9 cellular contexts compared by ENCODE assay signal in the genomic region with DNA sequence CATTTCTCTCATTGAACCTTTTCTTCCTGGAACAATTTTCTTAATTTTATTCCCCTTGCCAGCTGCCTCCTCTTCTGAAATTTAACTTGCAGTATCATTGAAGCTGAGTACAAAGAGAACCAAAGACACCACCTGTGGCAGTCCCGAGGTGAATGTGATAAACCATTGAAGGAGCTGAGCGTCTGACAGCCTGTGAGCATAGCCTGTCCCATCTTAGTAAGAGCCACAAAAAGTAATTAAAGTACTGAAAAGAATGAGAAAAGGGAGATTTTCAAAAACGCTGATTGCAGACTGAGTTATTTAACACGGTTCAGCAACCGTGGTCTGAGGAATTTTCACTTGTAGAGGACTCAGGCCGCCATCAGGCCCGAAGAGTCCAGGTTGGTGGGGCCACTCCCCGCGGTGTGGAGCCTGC. TPM values are rescaled to one million over a fixed set of nuclear protein-coding genes. Genes with fewer than 3 reads are reported as not detected.
DNase-seq lines count a peak whose midpoint lies in the region; ATAC-seq, FAIRE-seq and TF ChIP-seq lines count a peak whose summit lies in the region.
"Had no signal": no experiment of that assay in that cellular context is flagged by ENCODE, and none has a peak within 500 bp of the region (broad histone marks: within the 10 kb centered on the region; RNA-seq: fewer than 3 reads in every experiment).

No MANE protein-coding gene starts in this region.

- no peaks in the 10 kb centered on the region for H3K36me3 ChIP-seq in kidney (ENCODE audit: control insufficient read depth in 1 of 2, insufficient read depth in 2 of 2, low read length in 2 of 2)

- H3K4me1 Mint-ChIP-seq in activated T-cell treated with anti-CD3 and anti-CD28 coated beads, Interleukin-2, amount 50 U/mL, for 72 hours (ENCODE audit: low read depth), result peaks cover 54% of the 10 kb centered on the region
- peaks cover 30% of the 10 kb centered on the region for H3K4me1 Mint-ChIP-seq in activated T-helper 1 cell treated with anti-CD3 and anti-CD28 coated beads, Interleukin-12 subunit alpha, Interleukin-12 subunit beta, Interleukin-2, Interleukin-4 antibody, amounts not matched to agents 30 ng/mL and 10 ng/mL and 1 ng/mL, durations not matched to agents 14 hours and 24 hours and 36 hours (ENCODE audit: low read depth)

- peak overlapping the region in 1 of 2 donors; percentile 93 for H3K9ac ChIP-seq in kidney (ENCODE audit: low read length in 2 of 2)

- TF ChIP-seq CTCF in kidney (IDR thresholded peaks at IDR 0.05; ENCODE audit: borderline replicate concordance, extremely low read depth, insufficient read depth), result no peak

- no peaks in the 10 kb centered on the region for H3K9me3 ChIP-seq in kidney (ENCODE audit: control insufficient read depth in 1 of 2, low read length in 2 of 2)
- H3K9me3 ChIP-seq: tibial artery had no signal

- H3K27ac ChIP-seq in kidney (ENCODE audit: low read depth in 2 of 2, low read length in 2 of 2), result peak overlapping the region; percentile 95
- H3K27ac ChIP-seq in temporal lobe (ENCODE audit: low read depth, low read length), result peak overlapping the region; percentile 76

- H3K4me1 ChIP-seq in kidney (ENCODE audit: control insufficient read depth in 1 of 2, insufficient read depth in 1 of 2, low read depth in 1 of 2, low read length in 2 of 2), result peaks cover 16 to 19% of the 10 kb centered on the region in 2 donors

- H3K4me3 ChIP-seq in kidney (ENCODE audit: low read length in 2 of 2), result peak overlapping the region in 1 of 2 donors; percentile 92

- FAIRE-seq in kidney (lab: Jason Lieb, UNC), result no peak

- ATAC-seq in activated T-cell treated with anti-CD3 and anti-CD28 coated beads, Interleukin-2, amount 50 U/mL, for 72 hours (replicated peaks in 1 of 2), result no peak
- ATAC-seq in GM21737 (IDR thresholded peaks at IDR 0.05; ENCODE audit: unreplicated experiment), result no peak

- no peak for DNase-seq in activated T-cell treated with anti-CD3 and anti-CD28 coated beads, Interleukin-2, amount 50 U/mL, for 72 hours
- no peak for DNase-seq in activated T-cell treated with anti-CD3 and anti-CD28 coated beads, Interleukin-2, amount 50 U/mL, for 1 hour
- no peak for DNase-seq in activated T-helper 1 cell treated with anti-CD3 and anti-CD28 coated beads, Interleukin-12 subunit alpha, Interleukin-12 subunit beta, Interleukin-2, Interleukin-4 antibody, amounts not matched to agents 30 ng/mL and 10 ng/mL and 1 ng/mL, durations not matched to agents 14 hours and 24 hours and 36 hours (ENCODE audit: low spot score)
- no peak for DNase-seq in kidney
- DNase-seq in HuH-7.5 (ENCODE audit: low spot score), result no peak
- no peak for DNase-seq in NCI-H1092 treated with DMSO at 0.1 percent for 48 hours (lab: John Stamatoyannopoulos, UW)

- H3K4me3 Mint-ChIP-seq in activated T-cell treated with anti-CD3 and anti-CD28 coated beads, Interleukin-2, amount 50 U/mL, for 72 hours, result peak overlapping the region; percentile 90 to 96
- H3K4me3 Mint-ChIP-seq in activated T-helper 1 cell treated with anti-CD3 and anti-CD28 coated beads, Interleukin-12 subunit alpha, Interleukin-12 subunit beta, Interleukin-2, Interleukin-4 antibody, amounts not matched to agents 30 ng/mL and 10 ng/mL and 1 ng/mL, durations not matched to agents 14 hours and 24 hours and 36 hours, result peak overlapping the region; percentile 93

- H3K27ac Mint-ChIP-seq in activated T-cell treated with anti-CD3 and anti-CD28 coated beads, Interleukin-2, amount 50 U/mL, for 72 hours, result peak overlapping the region; percentile 83
- peak overlapping the region; percentile 90 for H3K27ac Mint-ChIP-seq in activated T-helper 1 cell treated with anti-CD3 and anti-CD28 coated beads, Interleukin-12 subunit alpha, Interleukin-12 subunit beta, Interleukin-2, Interleukin-4 antibody, amounts not matched to agents 30 ng/mL and 10 ng/mL and 1 ng/mL, durations not matched to agents 14 hours and 24 hours and 36 hours

- peaks cover 0 to 3% of the 10 kb centered on the region in 2 donors for H3K9me3 Mint-ChIP-seq in activated T-cell treated with anti-CD3 and anti-CD28 coated beads, Interleukin-2, amount 50 U/mL, for 72 hours
- H3K9me3 Mint-ChIP-seq in activated T-helper 1 cell treated with anti-CD3 and anti-CD28 coated beads, Interleukin-12 subunit alpha, Interleukin-12 subunit beta, Interleukin-2, Interleukin-4 antibody, amounts not matched to agents 30 ng/mL and 10 ng/mL and 1 ng/mL, durations not matched to agents 14 hours and 24 hours and 36 hours, result no peaks in the 10 kb centered on the region

- intact Hi-C loops in activated T-helper 1 cell treated with anti-CD3 and anti-CD28 coated beads, Interleukin-12 subunit alpha, Interleukin-12 subunit beta, Interleukin-2, Interleukin-4 antibody, amounts not matched to agents 30 ng/mL and 10 ng/mL and 1 ng/mL, durations not matched to agents 14 hours and 24 hours and 36 hours (cut with micrococcal nuclease), result loop anchor here (1.0 to 5.0 kb wide), 6 partner anchors 11 to 729 kb away; a partner anchor contains a TSS
- intact Hi-C loops in kidney (cut with DNase I), result no loop called here

- H3K36me3 Mint-ChIP-seq in activated T-cell treated with anti-CD3 and anti-CD28 coated beads, Interleukin-2, amount 50 U/mL, for 72 hours (ENCODE audit: insufficient read depth in 2 of 2), result no peaks in the 10 kb centered on the region
- no peaks in the 10 kb centered on the region for H3K36me3 Mint-ChIP-seq in activated T-helper 1 cell treated with anti-CD3 and anti-CD28 coated beads, Interleukin-12 subunit alpha, Interleukin-12 subunit beta, Interleukin-2, Interleukin-4 antibody, amounts not matched to agents 30 ng/mL and 10 ng/mL and 1 ng/mL, durations not matched to agents 14 hours and 24 hours and 36 hours (ENCODE audit: low read depth)

- H3K27me3 Mint-ChIP-seq in activated T-cell treated with anti-CD3 and anti-CD28 coated beads, Interleukin-2, amount 50 U/mL, for 72 hours (ENCODE audit: low read depth), result no peaks in the 10 kb centered on the region
- peaks cover 10% of the 10 kb centered on the region for H3K27me3 Mint-ChIP-seq in activated T-helper 1 cell treated with anti-CD3 and anti-CD28 coated beads, Interleukin-12 subunit alpha, Interleukin-12 subunit beta, Interleukin-2, Interleukin-4 antibody, amounts not matched to agents 30 ng/mL and 10 ng/mL and 1 ng/mL, durations not matched to agents 14 hours and 24 hours and 36 hours (ENCODE audit: insufficient read depth)

RNA-seq across cellular contexts. Expression of a gene that starts 27.2 kb away (rescaled TPM):
- total RNA-seq in activated T-cell treated with anti-CD3 and anti-CD28 coated beads, Interleukin-2, amount 50 U/mL, for 72 hours, result 1 to 10 TPM in 1 of 2 donors, under 1 TPM in 1; 0.44 to 1.8 TPM
- 0.78 and 0.83 TPM in 2 replicates for total RNA-seq in activated T-helper 1 cell treated with anti-CD3 and anti-CD28 coated beads, Interleukin-12 subunit alpha, Interleukin-12 subunit beta, Interleukin-2, Interleukin-4 antibody, amounts not matched to agents 30 ng/mL and 10 ng/mL and 1 ng/mL, durations not matched to agents 14 hours and 24 hours and 36 hours
- total RNA-seq in kidney (0.31 TPM), temporal lobe (2.5 TPM)
- not detected for polyA plus RNA-seq in kidney (ENCODE audit: insufficient read depth, low read depth, low replicate concordance)

RNA-seq across cellular contexts. Expression of a gene that starts 40.0 kb away (rescaled TPM):
- total RNA-seq in activated T-cell treated with anti-CD3 and anti-CD28 coated beads, Interleukin-2, amount 50 U/mL, for 72 hours, result 10 to 100 TPM; 17.4 to 21.8 TPM
- 3.8 and 5.1 TPM in 2 replicates for total RNA-seq in activated T-helper 1 cell treated with anti-CD3 and anti-CD28 coated beads, Interleukin-12 subunit alpha, Interleukin-12 subunit beta, Interleukin-2, Interleukin-4 antibody, amounts not matched to agents 30 ng/mL and 10 ng/mL and 1 ng/mL, durations not matched to agents 14 hours and 24 hours and 36 hours
- total RNA-seq in kidney, result 130 TPM
- polyA plus RNA-seq in kidney (ENCODE audit: insufficient read depth, low read depth, low replicate concordance), result 72.4 TPM
- 35.7 TPM for total RNA-seq in temporal lobe

RNA-seq across cellular contexts. Expression of a gene that starts 55.7 kb away (rescaled TPM):
- 10 to 100 TPM; 56.5 to 67.2 TPM for total RNA-seq in activated T-cell treated with anti-CD3 and anti-CD28 coated beads, Interleukin-2, amount 50 U/mL, for 72 hours
- total RNA-seq in activated T-helper 1 cell treated with anti-CD3 and anti-CD28 coated beads, Interleukin-12 subunit alpha, Interleukin-12 subunit beta, Interleukin-2, Interleukin-4 antibody, amounts not matched to agents 30 ng/mL and 10 ng/mL and 1 ng/mL, durations not matched to agents 14 hours and 24 hours and 36 hours, result 80.5 TPM in 2 replicates
- total RNA-seq in kidney (23.6 TPM), temporal lobe (24.3 TPM)
- 34.3 TPM for polyA plus RNA-seq in kidney (ENCODE audit: insufficient read depth, low read depth, low replicate concordance)

RNA-seq across cellular contexts. Expression of a gene that starts 55.9 kb away (rescaled TPM):
- total RNA-seq in activated T-cell treated with anti-CD3 and anti-CD28 coated beads, Interleukin-2, amount 50 U/mL, for 72 hours, result 10 to 100 TPM; 25.4 to 30.7 TPM
- total RNA-seq in activated T-helper 1 cell treated with anti-CD3 and anti-CD28 coated beads, Interleukin-12 subunit alpha, Interleukin-12 subunit beta, Interleukin-2, Interleukin-4 antibody, amounts not matched to agents 30 ng/mL and 10 ng/mL and 1 ng/mL, durations not matched to agents 14 hours and 24 hours and 36 hours, result 35.5 and 38.2 TPM in 2 replicates
- total RNA-seq in kidney (38.2 TPM), temporal lobe (12.0 TPM)
- 53.0 TPM for polyA plus RNA-seq in kidney (ENCODE audit: insufficient read depth, low read depth, low replicate concordance)
